In genomic region chr10:71964669-71965515, GRCh38 we compare ENCODE assay signal across 1 cellular context.
A peak's percentile ranks its signal among the peaks of the same experiment; 100 is the strongest.
TF ChIP-seq lines count a peak whose summit lies in the region.

No MANE protein-coding gene starts in this region.

TF ChIP-seq in HepG2, 621 proteins besides CTCF, POLR2A, EP300 and RAD21 (continued from another document and continues in another):
- TF ChIP-seq, protein P1, sequence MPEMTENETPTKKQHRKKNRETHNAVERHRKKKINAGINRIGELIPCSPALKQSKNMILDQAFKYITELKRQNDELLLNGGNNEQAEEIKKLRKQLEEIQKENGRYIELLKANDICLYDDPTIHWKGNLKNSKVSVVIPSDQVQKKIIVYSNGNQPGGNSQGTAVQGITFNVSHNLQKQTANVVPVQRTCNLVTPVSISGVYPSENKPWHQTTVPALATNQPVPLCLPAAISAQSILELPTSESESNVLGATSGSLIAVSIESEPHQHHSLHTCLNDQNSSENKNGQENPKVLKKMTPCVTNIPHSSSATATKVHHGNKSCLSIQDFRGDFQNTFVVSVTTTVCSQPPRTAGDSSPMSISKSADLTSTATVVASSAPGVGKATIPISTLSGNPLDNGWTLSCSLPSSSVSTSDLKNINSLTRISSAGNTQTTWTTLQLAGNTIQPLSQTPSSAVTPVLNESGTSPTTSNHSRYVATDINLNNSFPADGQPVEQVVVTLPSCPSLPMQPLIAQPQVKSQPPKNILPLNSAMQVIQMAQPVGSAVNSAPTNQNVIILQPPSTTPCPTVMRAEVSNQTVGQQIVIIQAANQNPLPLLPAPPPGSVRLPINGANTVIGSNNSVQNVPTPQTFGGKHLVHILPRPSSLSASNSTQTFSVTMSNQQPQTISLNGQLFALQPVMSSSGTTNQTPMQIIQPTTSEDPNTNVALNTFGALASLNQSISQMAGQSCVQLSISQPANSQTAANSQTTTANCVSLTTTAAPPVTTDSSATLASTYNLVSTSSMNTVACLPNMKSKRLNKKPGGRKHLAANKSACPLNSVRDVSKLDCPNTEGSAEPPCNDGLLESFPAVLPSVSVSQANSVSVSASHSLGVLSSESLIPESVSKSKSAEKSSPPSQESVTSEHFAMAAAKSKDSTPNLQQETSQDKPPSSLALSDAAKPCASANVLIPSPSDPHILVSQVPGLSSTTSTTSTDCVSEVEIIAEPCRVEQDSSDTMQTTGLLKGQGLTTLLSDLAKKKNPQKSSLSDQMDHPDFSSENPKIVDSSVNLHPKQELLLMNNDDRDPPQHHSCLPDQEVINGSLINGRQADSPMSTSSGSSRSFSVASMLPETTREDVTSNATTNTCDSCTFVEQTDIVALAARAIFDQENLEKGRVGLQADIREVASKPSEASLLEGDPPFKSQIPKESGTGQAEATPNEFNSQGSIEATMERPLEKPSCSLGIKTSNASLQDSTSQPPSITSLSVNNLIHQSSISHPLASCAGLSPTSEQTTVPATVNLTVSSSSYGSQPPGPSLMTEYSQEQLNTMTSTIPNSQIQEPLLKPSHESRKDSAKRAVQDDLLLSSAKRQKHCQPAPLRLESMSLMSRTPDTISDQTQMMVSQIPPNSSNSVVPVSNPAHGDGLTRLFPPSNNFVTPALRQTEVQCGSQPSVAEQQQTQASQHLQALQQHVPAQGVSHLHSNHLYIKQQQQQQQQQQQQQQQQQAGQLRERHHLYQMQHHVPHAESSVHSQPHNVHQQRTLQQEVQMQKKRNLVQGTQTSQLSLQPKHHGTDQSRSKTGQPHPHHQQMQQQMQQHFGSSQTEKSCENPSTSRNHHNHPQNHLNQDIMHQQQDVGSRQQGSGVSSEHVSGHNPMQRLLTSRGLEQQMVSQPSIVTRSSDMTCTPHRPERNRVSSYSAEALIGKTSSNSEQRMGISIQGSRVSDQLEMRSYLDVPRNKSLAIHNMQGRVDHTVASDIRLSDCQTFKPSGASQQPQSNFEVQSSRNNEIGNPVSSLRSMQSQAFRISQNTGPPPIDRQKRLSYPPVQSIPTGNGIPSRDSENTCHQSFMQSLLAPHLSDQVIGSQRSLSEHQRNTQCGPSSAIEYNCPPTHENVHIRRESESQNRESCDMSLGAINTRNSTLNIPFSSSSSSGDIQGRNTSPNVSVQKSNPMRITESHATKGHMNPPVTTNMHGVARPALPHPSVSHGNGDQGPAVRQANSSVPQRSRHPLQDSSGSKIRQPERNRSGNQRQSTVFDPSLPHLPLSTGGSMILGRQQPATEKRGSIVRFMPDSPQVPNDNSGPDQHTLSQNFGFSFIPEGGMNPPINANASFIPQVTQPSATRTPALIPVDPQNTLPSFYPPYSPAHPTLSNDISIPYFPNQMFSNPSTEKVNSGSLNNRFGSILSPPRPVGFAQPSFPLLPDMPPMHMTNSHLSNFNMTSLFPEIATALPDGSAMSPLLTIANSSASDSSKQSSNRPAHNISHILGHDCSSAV (CRISPR knock-in tag; IDR thresholded peaks at IDR 0.05; ENCODE audit: borderline replicate concordance), result no peak
- TF ChIP-seq LCORL (IDR thresholded peaks at IDR 0.05) (no peak), LCORL (CRISPR knock-in tag; IDR thresholded peaks at IDR 0.05) (peak; percentile 69; the same call in 1 of the 2 replicates), KDM4B (CRISPR knock-in tag; IDR thresholded peaks at IDR 0.05) (peak; percentile 11; the same call in 1 of the 2 replicates), GPN1 (CRISPR knock-in tag; IDR thresholded peaks at IDR 0.05; ENCODE audit: borderline replicate concordance) (no peak), RFX5 (IDR thresholded peaks at IDR 0.05; ENCODE audit: low read depth, low read length) (no peak), SALL1 (CRISPR knock-in tag; IDR thresholded peaks at IDR 0.05) (peak; percentile 56), PITX1 (CRISPR knock-in tag; IDR thresholded peaks at IDR 0.05) (no peak), YEATS2 (CRISPR knock-in tag; IDR thresholded peaks at IDR 0.05; ENCODE audit: borderline replicate concordance) (0 out of 2 replicates have a peak, but pooled peaks have one; percentile 15), KAT2B (IDR thresholded peaks at IDR 0.05; ENCODE audit: borderline replicate concordance, low read depth, low read length) (no peak), ZNF367 (CRISPR knock-in tag; IDR thresholded peaks at IDR 0.05; ENCODE audit: borderline replicate concordance) (no peak), NCOA1 (CRISPR knock-in tag; IDR thresholded peaks at IDR 0.05) (no peak), MIER2 (CRISPR knock-in tag; IDR thresholded peaks at IDR 0.05) (no peak), ZBTB14 (CRISPR knock-in tag; IDR thresholded peaks at IDR 0.05) (no peak), EEA1 (CRISPR knock-in tag; IDR thresholded peaks at IDR 0.05; ENCODE audit: borderline replicate concordance) (0 out of 2 replicates have a peak, but pooled peaks have one; percentile 53), FIP1L1 (IDR thresholded peaks at IDR 0.05; ENCODE audit: borderline replicate concordance, insufficient read depth, low read depth, low read length) (no peak), ZNF18 (CRISPR knock-in tag; IDR thresholded peaks at IDR 0.05; ENCODE audit: insufficient replicate concordance) (no peak), ZNF644 (CRISPR knock-in tag; IDR thresholded peaks at IDR 0.05; ENCODE audit: low read depth) (no peak), HCFC1 (IDR thresholded peaks at IDR 0.05; ENCODE audit: low read depth, low read length) (no peak), JARID2 (CRISPR knock-in tag; IDR thresholded peaks at IDR 0.05; ENCODE audit: insufficient replicate concordance) (no peak), THAP8 (CRISPR knock-in tag; IDR thresholded peaks at IDR 0.05; ENCODE audit: borderline replicate concordance) (no peak; the same call in 1 of the 2 replicates), BORCS8-MEF2B (CRISPR knock-in tag; IDR thresholded peaks at IDR 0.05) (no peak), ZNF788 (CRISPR knock-in tag; IDR thresholded peaks at IDR 0.05; ENCODE audit: borderline replicate concordance) (0 out of 2 replicates have a peak, but pooled peaks have one; percentile 35), ZNF878 (CRISPR knock-in tag; IDR thresholded peaks at IDR 0.05) (no peak), ZNF143 (CRISPR knock-in tag; IDR thresholded peaks at IDR 0.05) (no peak), ZFYVE20 (CRISPR knock-in tag; IDR thresholded peaks at IDR 0.05; ENCODE audit: borderline replicate concordance, low read depth) (no peak)
- TF ChIP-seq, protein P2, sequence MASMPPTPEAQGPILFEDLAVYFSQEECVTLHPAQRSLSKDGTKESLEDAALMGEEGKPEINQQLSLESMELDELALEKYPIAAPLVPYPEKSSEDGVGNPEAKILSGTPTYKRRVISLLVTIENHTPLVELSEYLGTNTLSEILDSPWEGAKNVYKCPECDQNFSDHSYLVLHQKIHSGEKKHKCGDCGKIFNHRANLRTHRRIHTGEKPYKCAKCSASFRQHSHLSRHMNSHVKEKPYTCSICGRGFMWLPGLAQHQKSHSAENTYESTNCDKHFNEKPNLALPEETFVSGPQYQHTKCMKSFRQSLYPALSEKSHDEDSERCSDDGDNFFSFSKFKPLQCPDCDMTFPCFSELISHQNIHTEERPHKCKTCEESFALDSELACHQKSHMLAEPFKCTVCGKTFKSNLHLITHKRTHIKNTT (CRISPR knock-in tag; IDR thresholded peaks at IDR 0.05), result no peak
- TF ChIP-seq, protein P3, sequence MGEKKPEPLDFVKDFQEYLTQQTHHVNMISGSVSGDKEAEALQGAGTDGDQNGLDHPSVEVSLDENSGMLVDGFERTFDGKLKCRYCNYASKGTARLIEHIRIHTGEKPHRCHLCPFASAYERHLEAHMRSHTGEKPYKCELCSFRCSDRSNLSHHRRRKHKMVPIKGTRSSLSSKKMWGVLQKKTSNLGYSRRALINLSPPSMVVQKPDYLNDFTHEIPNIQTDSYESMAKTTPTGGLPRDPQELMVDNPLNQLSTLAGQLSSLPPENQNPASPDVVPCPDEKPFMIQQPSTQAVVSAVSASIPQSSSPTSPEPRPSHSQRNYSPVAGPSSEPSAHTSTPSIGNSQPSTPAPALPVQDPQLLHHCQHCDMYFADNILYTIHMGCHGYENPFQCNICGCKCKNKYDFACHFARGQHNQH (CRISPR knock-in tag; IDR thresholded peaks at IDR 0.05), result no peak
- TF ChIP-seq, protein P4, sequence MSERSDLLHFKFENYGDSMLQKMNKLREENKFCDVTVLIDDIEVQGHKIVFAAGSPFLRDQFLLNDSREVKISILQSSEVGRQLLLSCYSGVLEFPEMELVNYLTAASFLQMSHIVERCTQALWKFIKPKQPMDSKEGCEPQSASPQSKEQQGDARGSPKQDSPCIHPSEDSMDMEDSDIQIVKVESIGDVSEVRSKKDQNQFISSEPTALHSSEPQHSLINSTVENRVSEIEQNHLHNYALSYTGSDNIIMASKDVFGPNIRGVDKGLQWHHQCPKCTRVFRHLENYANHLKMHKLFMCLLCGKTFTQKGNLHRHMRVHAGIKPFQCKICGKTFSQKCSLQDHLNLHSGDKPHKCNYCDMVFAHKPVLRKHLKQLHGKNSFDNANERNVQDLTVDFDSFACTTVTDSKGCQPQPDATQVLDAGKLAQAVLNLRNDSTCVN (CRISPR knock-in tag; IDR thresholded peaks at IDR 0.05; ENCODE audit: borderline replicate concordance), result no peak
- TF ChIP-seq, protein P5, sequence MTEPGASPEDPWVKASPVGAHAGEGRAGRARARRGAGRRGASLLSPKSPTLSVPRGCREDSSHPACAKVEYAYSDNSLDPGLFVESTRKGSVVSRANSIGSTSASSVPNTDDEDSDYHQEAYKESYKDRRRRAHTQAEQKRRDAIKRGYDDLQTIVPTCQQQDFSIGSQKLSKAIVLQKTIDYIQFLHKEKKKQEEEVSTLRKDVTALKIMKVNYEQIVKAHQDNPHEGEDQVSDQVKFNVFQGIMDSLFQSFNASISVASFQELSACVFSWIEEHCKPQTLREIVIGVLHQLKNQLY (CRISPR knock-in tag; IDR thresholded peaks at IDR 0.05), result no peak
- TF ChIP-seq, protein P6, sequence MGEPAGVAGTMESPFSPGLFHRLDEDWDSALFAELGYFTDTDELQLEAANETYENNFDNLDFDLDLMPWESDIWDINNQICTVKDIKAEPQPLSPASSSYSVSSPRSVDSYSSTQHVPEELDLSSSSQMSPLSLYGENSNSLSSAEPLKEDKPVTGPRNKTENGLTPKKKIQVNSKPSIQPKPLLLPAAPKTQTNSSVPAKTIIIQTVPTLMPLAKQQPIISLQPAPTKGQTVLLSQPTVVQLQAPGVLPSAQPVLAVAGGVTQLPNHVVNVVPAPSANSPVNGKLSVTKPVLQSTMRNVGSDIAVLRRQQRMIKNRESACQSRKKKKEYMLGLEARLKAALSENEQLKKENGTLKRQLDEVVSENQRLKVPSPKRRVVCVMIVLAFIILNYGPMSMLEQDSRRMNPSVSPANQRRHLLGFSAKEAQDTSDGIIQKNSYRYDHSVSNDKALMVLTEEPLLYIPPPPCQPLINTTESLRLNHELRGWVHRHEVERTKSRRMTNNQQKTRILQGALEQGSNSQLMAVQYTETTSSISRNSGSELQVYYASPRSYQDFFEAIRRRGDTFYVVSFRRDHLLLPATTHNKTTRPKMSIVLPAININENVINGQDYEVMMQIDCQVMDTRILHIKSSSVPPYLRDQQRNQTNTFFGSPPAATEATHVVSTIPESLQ (CRISPR knock-in tag; conservative IDR thresholded peaks at IDR 0.05), result no peak
- TF ChIP-seq, protein P7, sequence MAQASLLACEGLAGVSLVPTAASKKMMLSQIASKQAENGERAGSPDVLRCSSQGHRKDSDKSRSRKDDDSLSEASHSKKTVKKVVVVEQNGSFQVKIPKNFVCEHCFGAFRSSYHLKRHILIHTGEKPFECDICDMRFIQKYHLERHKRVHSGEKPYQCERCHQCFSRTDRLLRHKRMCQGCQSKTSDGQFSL (CRISPR knock-in tag; IDR thresholded peaks at IDR 0.05), result no peak
- TF ChIP-seq, protein P8, sequence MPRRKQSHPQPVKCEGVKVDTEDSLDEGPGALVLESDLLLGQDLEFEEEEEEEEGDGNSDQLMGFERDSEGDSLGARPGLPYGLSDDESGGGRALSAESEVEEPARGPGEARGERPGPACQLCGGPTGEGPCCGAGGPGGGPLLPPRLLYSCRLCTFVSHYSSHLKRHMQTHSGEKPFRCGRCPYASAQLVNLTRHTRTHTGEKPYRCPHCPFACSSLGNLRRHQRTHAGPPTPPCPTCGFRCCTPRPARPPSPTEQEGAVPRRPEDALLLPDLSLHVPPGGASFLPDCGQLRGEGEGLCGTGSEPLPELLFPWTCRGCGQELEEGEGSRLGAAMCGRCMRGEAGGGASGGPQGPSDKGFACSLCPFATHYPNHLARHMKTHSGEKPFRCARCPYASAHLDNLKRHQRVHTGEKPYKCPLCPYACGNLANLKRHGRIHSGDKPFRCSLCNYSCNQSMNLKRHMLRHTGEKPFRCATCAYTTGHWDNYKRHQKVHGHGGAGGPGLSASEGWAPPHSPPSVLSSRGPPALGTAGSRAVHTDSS (CRISPR knock-in tag; conservative IDR thresholded peaks at IDR 0.05), result no peak
